In the genomic region with DNA sequence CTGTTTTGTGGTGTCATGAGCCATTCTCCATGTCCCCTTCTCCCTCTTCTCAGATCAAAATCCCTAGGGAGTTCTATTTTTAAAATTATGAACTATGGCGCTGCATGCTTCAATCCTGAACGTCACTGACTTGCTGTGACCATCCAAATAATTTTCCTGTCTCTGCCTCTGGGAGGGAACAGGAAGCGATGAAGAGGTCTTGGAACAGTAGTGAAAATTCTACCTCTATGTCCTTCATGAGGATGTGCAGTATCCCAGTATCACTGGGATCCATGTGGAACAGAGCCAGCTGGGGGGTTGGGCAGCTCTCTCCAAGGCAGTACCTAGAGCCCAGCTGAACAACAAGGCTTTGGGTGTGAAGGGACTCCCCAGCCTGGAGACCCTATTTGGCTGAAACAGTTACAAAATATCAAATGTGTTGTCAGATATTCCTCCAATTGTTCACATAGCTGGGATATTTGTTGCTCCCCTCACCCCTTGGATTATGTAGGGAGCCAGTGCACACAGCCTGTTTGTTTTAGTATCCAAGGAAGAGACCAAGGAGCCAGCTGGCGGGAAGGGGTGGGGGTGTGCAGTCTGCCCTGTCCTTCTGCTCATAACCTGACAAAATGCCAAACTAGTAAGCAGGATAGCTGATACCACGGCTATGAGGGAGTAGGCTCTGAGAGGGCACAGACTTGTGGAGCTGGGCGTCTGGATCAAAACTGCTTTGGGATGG, we compare ENCODE assay signal across 10 cellular contexts. TPM values are rescaled to one million over a fixed set of nuclear protein-coding genes. Genes with fewer than 3 reads are reported as not detected.
DNase-seq lines count a peak whose midpoint lies in the region; ATAC-seq, FAIRE-seq and TF ChIP-seq lines count a peak whose summit lies in the region.
"Had no signal": no experiment of that assay in that cellular context is flagged by ENCODE, and none has a peak within 500 bp of the region (broad histone marks: within the 10 kb centered on the region; RNA-seq: fewer than 3 reads in every experiment).

No MANE protein-coding gene starts in this region.

- FAIRE-seq in frontal cortex (lab: Jason Lieb, UNC) = no peak
- FAIRE-seq: GM18507 had no signal

- H3K4me3 ChIP-seq in lower lobe of right lung = no peak overlapping the region
- H3K4me3 ChIP-seq in transverse colon = no peak overlapping the region

- TF ChIP-seq CTCF in lower lobe of right lung (IDR thresholded peaks at IDR 0.05) = no peak
- no peak for TF ChIP-seq CTCF in transverse colon (IDR thresholded peaks at IDR 0.05)

- 58 to 60% methylated on average over 4 to 6 of the region's 6 CpGs for WGBS in transverse colon (ENCODE audit: low coverage in 1 of 2), 2 donors

- H3K9me3 ChIP-seq in lower lobe of right lung = no peaks in the 10 kb centered on the region
- no peaks in the 10 kb centered on the region for H3K9me3 ChIP-seq in transverse colon

- H3K27me3 ChIP-seq in lower lobe of right lung (ENCODE audit: low read depth) (no peaks in the 10 kb centered on the region), transverse colon (no peaks in the 10 kb centered on the region)

- no peak for TF ChIP-seq EP300 in transverse colon (IDR thresholded peaks at IDR 0.05; ENCODE audit: low read depth)

- in situ Hi-C loops in transverse colon (cut with MboI; ENCODE audit: low pct_ligation_motif_present in 1 of 4, low pct_unique_long_range_greater_than_20kb in 1 of 4, low sequenced_read_pairs in 3 of 4) = no loop called here

- intact Hi-C loops in lower lobe of right lung (cut with DNase I) (no loop called here), transverse colon (cut with DNase I; ENCODE audit: low total_unique reads) (no loop called here)

- no peak for TF ChIP-seq POLR2A in transverse colon (IDR thresholded peaks at IDR 0.05)

- DNase-seq in NCI-H1092 treated with DMSO at 0.1 percent for 48 hours (lab: John Stamatoyannopoulos, UW) = peak; percentile 10
- no peak for DNase-seq in NCI-H1092 (lab: John Stamatoyannopoulos, UW)
- DNase-seq in cerebellar nuclear complex (lab: John Stamatoyannopoulos, UW) = peak; percentile 56 to 86
- DNase-seq in lower lobe of right lung = no peak
- no peak for DNase-seq in transverse colon
- DNase-seq in frontal cortex (ENCODE audit: low spot score in 2 of 2) = no peak

- ATAC-seq in lower lobe of right lung (peak; percentile 86 to 88), GM19467 (IDR thresholded peaks at IDR 0.05; ENCODE audit: unreplicated experiment) (no peak), GM19463 (IDR thresholded peaks at IDR 0.05; ENCODE audit: unreplicated experiment) (no peak)

- H3K4me1 ChIP-seq in lower lobe of right lung (peaks cover 7% of the 10 kb centered on the region), transverse colon (peaks cover 0 to 10% (median 8%) of the 10 kb centered on the region in 4 donors)

- H3K27ac ChIP-seq in lower lobe of right lung = peak overlapping the region; percentile 47
- H3K27ac ChIP-seq in transverse colon = peak overlapping the region; percentile 58 to 71 (median 64)
- H3K27ac ChIP-seq: 22Rv1 had no signal

- H3K36me3 ChIP-seq in lower lobe of right lung = peaks cover 34% of the 10 kb centered on the region
- H3K36me3 ChIP-seq in transverse colon = peaks cover 0 to 7% (median 0%) of the 10 kb centered on the region in 4 donors

RNA-seq across cellular contexts. Expression of a gene that starts 7.6 kb away (rescaled TPM):
- total RNA-seq in lower lobe of right lung = 8.3 TPM
- 1 to 10 TPM in 3 of 4 donors, not detected in 1; 2.4 to 6.2 (median 2.9) TPM for total RNA-seq in transverse colon
- total RNA-seq in frontal cortex = 6.5 TPM

RNA-seq across cellular contexts. Expression of a gene that starts 8.2 kb away (rescaled TPM):
- total RNA-seq in lower lobe of right lung (16.3 TPM), transverse colon (10 to 100 TPM in 2 of 4 donors, 1 to 10 TPM in 2; 7.2 to 37.2 (median 16.5) TPM), frontal cortex (27.3 TPM)

RNA-seq across cellular contexts. Expression of a gene that starts 16.4 kb away (rescaled TPM):
- total RNA-seq in lower lobe of right lung = 95.0 TPM
- total RNA-seq in transverse colon = 10 to 100 TPM; 48.3 to 63.9 (median 53.1) TPM
- 35.5 TPM for total RNA-seq in frontal cortex

RNA-seq across cellular contexts. Expression of a gene that starts 25.4 kb away (rescaled TPM):
- total RNA-seq in lower lobe of right lung (1.3 TPM), transverse colon (100 to 1,000 TPM in 1 of 4 donors, 10 to 100 TPM in 3; 51.3 to 584 (median 89.3) TPM), frontal cortex (0.82 TPM)

RNA-seq across cellular contexts. Expression of a gene that starts 41.2 kb away (rescaled TPM):
- total RNA-seq in lower lobe of right lung (14.1 TPM), transverse colon (10 to 100 TPM in 2 of 4 donors, 1 to 10 TPM in 2; 4.0 to 28.1 (median 11.2) TPM), frontal cortex (0.82 TPM)

Comparison
In these comparisons a context has a peak if more than half of its experiments do, and no peak if none do; other contexts are left out.
1. DNase-seq: peak in NCI-H1092 treated with DMSO at 0.1 percent for 48 hours (single experiment) and cerebellar nuclear complex (2 of 2); none in NCI-H1092 (single experiment), lower lobe of right lung (single experiment), transverse colon (single experiment) and frontal cortex (0 of 2).
2. ATAC-seq: peak in lower lobe of right lung (2 of 2); none in GM19467 (single experiment) and GM19463 (single experiment).